1 cellular context compared by ENCODE assay signal in the genomic region with DNA sequence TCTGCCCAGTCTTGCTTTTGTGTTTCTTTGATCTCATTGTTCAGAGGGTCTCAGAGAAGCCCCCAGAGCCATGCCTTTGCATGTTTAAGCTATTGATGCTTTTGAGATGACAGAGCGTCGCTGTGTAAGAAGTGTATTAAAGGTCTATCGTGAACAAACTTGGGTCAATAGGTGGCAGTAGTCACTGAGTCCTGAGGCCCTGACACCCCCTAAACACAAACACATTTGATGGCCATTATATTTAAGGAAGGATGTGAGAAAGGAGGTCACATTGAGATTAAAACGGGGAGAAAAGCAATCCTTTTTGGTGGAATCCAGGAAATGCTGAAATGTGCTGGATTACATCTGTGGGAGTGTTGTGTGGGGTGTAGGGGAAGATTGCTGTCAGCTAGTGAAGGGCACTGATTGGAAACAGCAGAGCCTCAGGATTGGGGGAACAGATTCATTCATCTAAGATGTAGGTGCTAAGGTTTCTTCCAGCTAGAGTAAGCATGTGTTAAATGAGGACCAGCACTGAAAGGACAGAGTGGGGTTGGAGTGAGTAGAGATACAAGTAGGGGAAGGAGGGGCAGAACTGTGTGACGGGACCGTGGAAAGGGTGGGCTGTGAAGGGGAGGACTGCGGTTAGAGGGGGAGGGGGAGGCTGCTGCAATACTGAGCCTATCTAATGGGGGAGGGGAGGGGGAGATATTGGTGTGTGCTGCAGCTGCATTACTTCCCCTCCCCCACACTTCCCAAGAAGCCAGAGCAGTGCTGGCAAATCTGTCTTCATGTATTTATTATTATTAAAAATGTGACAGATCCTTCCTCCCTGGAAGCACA.
TF ChIP-seq lines count a peak whose summit lies in the region.

No MANE protein-coding gene starts in this region.

TF ChIP-seq in GM23338, 12 proteins besides CTCF, POLR2A, EP300 and RAD21 (continued from another document):
- TF ChIP-seq ZNF114 (CRISPR knock-in tag; IDR thresholded peaks at IDR 0.05) (no peak), JUNB (IDR thresholded peaks at IDR 0.05; ENCODE audit: unreplicated experiment) (no peak)
TF ChIP-seq in GM23338: peak in this region for 1.
